Comparison of ENCODE assay signal across 1 cellular context in the genomic region with DNA sequence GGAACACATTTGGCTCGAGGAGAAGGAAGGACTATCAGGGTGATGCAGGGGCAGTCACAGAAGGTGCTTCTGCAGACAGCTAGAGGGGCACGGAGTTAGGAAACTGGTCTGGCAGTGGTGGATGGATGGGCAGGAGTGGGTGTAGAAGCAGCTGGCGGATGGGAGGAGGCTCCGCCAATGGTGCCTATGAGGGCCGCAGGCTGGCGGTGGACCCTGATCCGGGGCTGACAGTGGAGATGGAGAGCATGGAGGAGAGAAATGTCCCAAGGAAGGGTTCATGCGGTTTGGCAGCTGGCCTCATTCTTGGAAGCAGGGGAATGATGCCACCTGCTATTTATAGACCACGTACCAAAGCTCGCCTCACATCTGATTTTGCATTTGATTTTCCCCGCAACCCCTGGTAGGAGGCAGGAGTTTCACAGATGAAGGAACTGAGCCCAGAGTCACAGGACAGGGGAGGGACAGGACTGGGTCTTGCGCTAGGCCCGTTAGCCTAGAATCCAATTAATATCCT.
TF ChIP-seq lines count a peak whose summit lies in the region.

No MANE protein-coding gene starts in this region.

TF ChIP-seq in HepG2, 621 proteins besides CTCF, POLR2A, EP300 and RAD21 (continued from another document):
- no peak for TF ChIP-seq ZSCAN12 (CRISPR knock-in tag; IDR thresholded peaks at IDR 0.05)
- TF ChIP-seq NONO (IDR thresholded peaks at IDR 0.05): no peak
- TF ChIP-seq NONO (CRISPR knock-in tag; conservative IDR thresholded peaks at IDR 0.05): no peak
- TF ChIP-seq, protein P1, sequence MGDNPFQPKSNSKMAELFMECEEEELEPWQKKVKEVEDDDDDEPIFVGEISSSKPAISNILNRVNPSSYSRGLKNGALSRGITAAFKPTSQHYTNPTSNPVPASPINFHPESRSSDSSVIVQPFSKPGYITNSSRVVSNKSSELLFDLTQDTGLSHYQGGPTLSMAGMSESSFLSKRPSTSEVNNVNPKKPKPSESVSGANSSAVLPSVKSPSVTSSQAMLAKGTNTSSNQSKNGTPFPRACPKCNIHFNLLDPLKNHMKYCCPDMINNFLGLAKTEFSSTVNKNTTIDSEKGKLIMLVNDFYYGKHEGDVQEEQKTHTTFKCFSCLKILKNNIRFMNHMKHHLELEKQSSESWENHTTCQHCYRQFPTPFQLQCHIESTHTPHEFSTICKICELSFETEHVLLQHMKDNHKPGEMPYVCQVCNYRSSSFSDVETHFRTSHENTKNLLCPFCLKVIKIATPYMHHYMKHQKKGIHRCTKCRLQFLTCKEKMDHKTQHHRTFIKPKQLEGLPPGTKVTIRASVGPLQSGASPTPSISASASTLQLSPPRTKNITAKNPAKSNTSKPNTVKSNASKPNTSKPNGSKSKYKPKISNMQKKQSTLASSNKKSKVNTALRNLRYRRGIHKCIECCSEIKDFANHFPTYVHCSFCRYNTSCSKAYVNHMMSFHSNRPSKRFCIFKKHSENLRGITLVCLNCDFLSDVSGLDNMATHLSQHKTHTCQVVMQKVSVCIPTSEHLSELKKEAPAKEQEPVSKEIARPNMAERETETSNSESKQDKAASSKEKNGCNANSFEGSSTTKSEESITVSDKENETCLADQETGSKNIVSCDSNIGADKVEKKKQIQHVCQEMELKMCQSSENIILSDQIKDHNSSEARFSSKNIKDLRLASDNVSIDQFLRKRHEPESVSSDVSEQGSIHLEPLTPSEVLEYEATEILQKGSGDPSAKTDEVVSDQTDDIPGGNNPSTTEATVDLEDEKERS (CRISPR knock-in tag; IDR thresholded peaks at IDR 0.05): no peak
